Comparison of ENCODE assay signal across 7 cellular contexts in the genomic region with DNA sequence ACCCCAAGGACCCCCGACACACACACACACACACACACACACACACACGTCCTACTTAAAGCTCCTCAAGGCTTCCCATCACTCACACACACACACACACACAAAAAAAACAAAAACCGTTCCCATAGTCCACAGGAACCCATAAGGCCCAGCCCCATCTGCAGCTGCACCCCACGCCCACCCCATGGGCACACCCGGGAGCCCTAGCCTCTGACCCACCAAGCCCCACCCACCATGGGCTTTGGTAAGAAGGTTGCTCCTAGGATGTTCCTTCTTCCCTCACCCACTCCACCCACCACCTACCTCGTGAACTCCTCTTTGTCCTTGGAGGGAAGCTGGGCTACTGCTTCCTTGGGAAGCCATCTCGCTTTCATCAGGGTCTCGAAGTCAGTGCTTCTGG.
"Had no signal": no experiment of that assay in that cellular context is flagged by ENCODE, and none has a peak within 500 bp of the region (broad histone marks: within the 10 kb centered on the region; RNA-seq: fewer than 3 reads in every experiment).

No MANE protein-coding gene starts in this region.

- H3K9me3 Mint-ChIP-seq: GM23338, H9, HFFc6 had no signal

- ATAC-seq: GM23338, K562 had no signal

- DNase-seq: H9, HCEC 1CT, HFFc6, IMR-90, KG1 had no signal

- H3K4me3 ChIP-seq: GM23338, K562 had no signal

- H3K4me3 Mint-ChIP-seq: GM23338, H9, HFFc6 had no signal

- H3K27ac Mint-ChIP-seq: H9, HFFc6 had no signal
